In genomic region chr1:206672844-206673758, GRCh38 we compare ENCODE assay signal across 13 cellular contexts. TPM values are rescaled to one million over a fixed set of nuclear protein-coding genes. Genes with fewer than 3 reads are reported as not detected.
DNase-seq lines count a peak whose midpoint lies in the region; ATAC-seq, FAIRE-seq and TF ChIP-seq lines count a peak whose summit lies in the region.
"Had no signal": no experiment of that assay in that cellular context is flagged by ENCODE, and none has a peak within 500 bp of the region (broad histone marks: within the 10 kb centered on the region; RNA-seq: fewer than 3 reads in every experiment).

No MANE protein-coding gene starts in this region.

- H4K20me1 ChIP-seq in Loucy (ENCODE audit: insufficient read depth, low read length, poor library complexity, severe bottlenecking) (no peaks in the 10 kb centered on the region), GM12878 (ENCODE audit: control insufficient read depth, insufficient read depth) (no peaks in the 10 kb centered on the region)

- H3K27ac ChIP-seq in ACC112 (ENCODE audit: low read depth, low read length) (0 out of 2 replicates have a peak overlapping the region, but pooled peaks have one; percentile 6), GM12878 (ENCODE audit: control insufficient read depth, insufficient read depth) (0 out of 2 replicates have a peak overlapping the region, but pooled peaks have one; percentile 7), lung (ENCODE audit: low read depth in 1 of 2, low read length in 1 of 2) (peak overlapping the region; percentile 40 to 70)
- no peak overlapping the region for H3K27ac ChIP-seq in effector memory CD4-positive, alpha-beta T cell (ENCODE audit: insufficient read depth, low read length, poor library complexity, severe bottlenecking)
- H3K27ac ChIP-seq: C4-2B had no signal

- FAIRE-seq in GM12878 (lab: Jason Lieb, UNC): no peak
- FAIRE-seq: colon had no signal

- CTCF ChIA-PET in GM12878 (lab: Yijun Ruan, JAX): interaction anchor here (0.7 to 10.8 kb wide), 22 partner anchors 9 to 323 kb away, joined by 3 to 95 read pairs (median 3); partner anchors contain the start of genes DYRK3 and EIF2D

- POLR2A ChIA-PET in GM12878 (lab: Charles Lee): interaction anchor here (0.5 to 3.2 kb wide), 14 partner anchors 10 to 313 kb away, joined by 3 to 14 read pairs (median 3); partner anchors contain the start of gene EIF2D

- H3K9ac ChIP-seq in Loucy (ENCODE audit: low read depth, low read length, poor library complexity, severe bottlenecking) (no peak overlapping the region), GM12878 (ENCODE audit: control insufficient read depth, insufficient read depth, low read length) (no peak overlapping the region)

- peaks cover 33% of the 10 kb centered on the region for H3K4me1 ChIP-seq in ACC112 (ENCODE audit: control insufficient read depth, insufficient read depth, low read length, unreplicated experiment)
- H3K4me1 ChIP-seq in Loucy (ENCODE audit: insufficient read depth, low read length, poor library complexity, severe bottlenecking): peaks cover 23% of the 10 kb centered on the region
- peaks cover 39% of the 10 kb centered on the region for H3K4me1 ChIP-seq in GM12878 (ENCODE audit: control insufficient read depth, insufficient read depth, low read length)
- peaks cover 8 to 31% of the 10 kb centered on the region in 2 donors for H3K4me1 ChIP-seq in lung (ENCODE audit: control insufficient read depth in 2 of 2, insufficient read depth in 2 of 2, low read length in 2 of 2)
- no peaks in the 10 kb centered on the region for H3K4me1 ChIP-seq in effector memory CD4-positive, alpha-beta T cell (ENCODE audit: control insufficient read depth, insufficient read depth, low read length, poor library complexity, severe bottlenecking)

- no TSS peak for BruUV-seq in GM12878 (replicated peaks; lab: Mats Ljungman, UMichigan)

- in situ Hi-C loops in GM12878 (cut with MboI): no loop called here

- no peaks in the 10 kb centered on the region for H3K36me3 ChIP-seq in ACC112 (ENCODE audit: insufficient read depth, low read length)
- H3K36me3 ChIP-seq in Loucy (ENCODE audit: insufficient read depth, low read length): no peaks in the 10 kb centered on the region
- no peaks in the 10 kb centered on the region for H3K36me3 ChIP-seq in GM12878 (ENCODE audit: control insufficient read depth in 2 of 2, insufficient read depth in 2 of 2, low read length in 1 of 2)
- no peaks in the 10 kb centered on the region for H3K36me3 ChIP-seq in lung (ENCODE audit: control insufficient read depth in 2 of 2, insufficient read depth in 2 of 2, low read length in 2 of 2)
- no peaks in the 10 kb centered on the region for H3K36me3 ChIP-seq in effector memory CD4-positive, alpha-beta T cell (ENCODE audit: control insufficient read depth, insufficient read depth, low read length)

- H3K79me2 ChIP-seq in ACC112 (ENCODE audit: control insufficient read depth, insufficient read depth, low read length, unreplicated experiment) (no peaks in the 10 kb centered on the region), Loucy (ENCODE audit: insufficient read depth, low read length) (no peaks in the 10 kb centered on the region), GM12878 (ENCODE audit: control insufficient read depth, insufficient read depth, low read length) (no peaks in the 10 kb centered on the region)

- no peaks in the 10 kb centered on the region for H3K9me2 ChIP-seq in Loucy (replicated peaks; ENCODE audit: low read depth, low read length)

- H3K4me3 ChIP-seq in ACC112 (ENCODE audit: low read depth, low read length): no peak overlapping the region
- H3K4me3 ChIP-seq in Loucy (ENCODE audit: low read length, poor library complexity, severe bottlenecking): no peak overlapping the region
- H3K4me3 ChIP-seq in GM12878: no peak overlapping the region
- no peak overlapping the region for H3K4me3 ChIP-seq in lung
- H3K4me3 ChIP-seq in effector memory CD4-positive, alpha-beta T cell (ENCODE audit: insufficient read depth, low read depth, low read length, poor library complexity, severe bottlenecking): no peak overlapping the region

- TF ChIP-seq CTCF in Loucy (conservative IDR thresholded peaks at IDR 0.05; ENCODE audit: low read length) (no peak), GM12878 (IDR thresholded peaks at IDR 0.05 in 2 of 3, conservative IDR thresholded peaks at IDR 0.05 in 1 of 3; ENCODE audit: control insufficient read depth in 2 of 3, extremely low read depth in 1 of 3, insufficient read depth in 1 of 3, low read depth in 3 of 3, low read length in 3 of 3) (no peak), lung (IDR thresholded peaks at IDR 0.05; ENCODE audit: control extremely low read depth, extremely low read depth) (no peak)

- H3K4me2 ChIP-seq in Loucy (ENCODE audit: low read depth, low read length, poor library complexity, severe bottlenecking): no peak overlapping the region
- H3K4me2 ChIP-seq in GM12878 (ENCODE audit: control insufficient read depth, insufficient read depth): peak overlapping the region; percentile 49

- no peaks in the 10 kb centered on the region for H3F3A ChIP-seq in Loucy (ENCODE audit: low read depth)

- intact Hi-C loops in GM12878 (cut with micrococcal nuclease; ENCODE audit: unreplicated experiment): no loop called here

- no peak for TF ChIP-seq POLR2A in GM12878 (IDR thresholded peaks at IDR 0.05; ENCODE audit: low read depth, low read length)

- ATAC-seq in GM12878 (peak; percentile 83), lung (ENCODE audit: insufficient read depth, low FRiP score) (no peak), HG03045 (IDR thresholded peaks at IDR 0.05; ENCODE audit: unreplicated experiment) (no peak), GM19035 (IDR thresholded peaks at IDR 0.05; ENCODE audit: unreplicated experiment) (no peak)
- ATAC-seq: stimulated activated naive CD8-positive, alpha-beta T cell treated with anti-CD3 and anti-CD28 coated beads, Interleukin-15, Interleukin-2, amounts not matched to agents 100 U/mL and 50 U/mL, for 24 hours had no signal

- DNase-seq in GM12878 (ENCODE audit: low read depth, low spot score) (no peak), lung (ENCODE audit: low spot score) (no peak), NCI-H2029 (lab: John Stamatoyannopoulos, UW) (no peak)
- no peak for DNase-seq in effector memory CD4-positive, alpha-beta T cell
- DNase-seq: activated CD4-positive, alpha-beta T cell treated with anti-CD3 and anti-CD28 coated beads for 4 hours; NCI-H1092; stimulated activated naive CD8-positive, alpha-beta T cell treated with anti-CD3 and anti-CD28 coated beads, Interleukin-15, Interleukin-2, amounts not matched to agents 100 U/mL and 50 U/mL, for 24 hours had no signal

- peak overlapping the region; percentile 10 for H2AFZ ChIP-seq in ACC112 (ENCODE audit: low read length, unreplicated experiment)
- peak overlapping the region; percentile 53; the same call in 1 of the 2 replicates for H2AFZ ChIP-seq in Loucy (ENCODE audit: low read length)
- H2AFZ ChIP-seq in GM12878 (ENCODE audit: control insufficient read depth, low read depth, low read length): no peak overlapping the region

- H3K27me3 ChIP-seq in ACC112 (ENCODE audit: insufficient read depth, low read length) (no peaks in the 10 kb centered on the region), Loucy (ENCODE audit: insufficient read depth, low read length, poor library complexity, severe bottlenecking) (no peaks in the 10 kb centered on the region), GM12878 (replicated peaks in 1 of 2; ENCODE audit: control insufficient read depth in 2 of 2, insufficient read depth in 2 of 2, low read length in 1 of 2) (no peaks in the 10 kb centered on the region), lung (ENCODE audit: control insufficient read depth, insufficient read depth) (no peaks in the 10 kb centered on the region)
- no peaks in the 10 kb centered on the region for H3K27me3 ChIP-seq in effector memory CD4-positive, alpha-beta T cell (replicated peaks; ENCODE audit: control insufficient read depth, insufficient read depth, low read length, poor library complexity, severe bottlenecking)

- WGBS in GM12878 (ENCODE audit: insufficient coverage, insufficient replicate concordance, low lambda C conversion rate, missing lambda C conversion rate): 26% methylated on average over 6 of the region's 6 CpGs
- WGBS in lung, 2 donors: 28 to 50% methylated on average over 6 of the region's 6 CpGs

- TF ChIP-seq EP300 in GM12878 (IDR thresholded peaks at IDR 0.05; ENCODE audit: borderline replicate concordance in 1 of 2, control insufficient read depth in 1 of 2, low read depth in 2 of 2, low read length in 2 of 2): peak in 1 of 2 experiments; percentile 62; a peak in 2 of 4 replicates

- H3K9me3 ChIP-seq in Loucy (ENCODE audit: insufficient read depth, low read depth, low read length) (no peaks in the 10 kb centered on the region), GM12878 (replicated peaks; ENCODE audit: control insufficient read depth, insufficient read depth, low read length) (no peaks in the 10 kb centered on the region), lung (ENCODE audit: control insufficient read depth in 2 of 2, insufficient read depth in 1 of 2, low read length in 1 of 2) (no peaks in the 10 kb centered on the region)
- H3K9me3 ChIP-seq in effector memory CD4-positive, alpha-beta T cell (ENCODE audit: control insufficient read depth, low read length): no peaks in the 10 kb centered on the region

- RAD21 ChIA-PET in GM12878 (lab: Charles Lee; ENCODE audit: unreplicated experiment): interaction anchor here (0.9 to 4.3 kb wide), 18 partner anchors 9 to 308 kb away, joined by 3 to 33 read pairs (median 4); partner anchors contain the start of genes DYRK3, IL19 and MAPKAPK2

- SMC1A ChIA-PET in GM12878 (lab: Charles Lee; ENCODE audit: uncharacterized antibody, unreplicated experiment): interaction anchor here (0.6 to 6.2 kb wide), 27 partner anchors 8 to 177 kb away, joined by 3 to 69 read pairs (median 4); partner anchors contain the start of genes DYRK3 and IL19

- TF ChIP-seq RAD21 in GM12878 (IDR thresholded peaks at IDR 0.05; ENCODE audit: insufficient read depth, low read depth, low read length): no peak

RNA-seq across cellular contexts. Expression of gene MAPKAPK2, which starts 11.6 kb away (rescaled TPM):
- 38.9 and 42.0 TPM in 2 replicates for total RNA-seq in GM12878 (2013; cell fraction: nucleolus; rRNA removed)
- total RNA-seq in GM12878 (2014; rRNA removed): 59.9 and 62.6 TPM in 2 replicates
- 36.1 and 38.8 TPM in 2 replicates for total RNA-seq in GM12878 (2014; rRNA removed; fragmentation: Illumina TruSeq; extraction: Trizol)
- 92.2 and 93.0 TPM in 2 replicates for total RNA-seq in GM12878 (2021)
- polyA plus RNA-seq in GM12878 (2011; ENCODE audit: low read depth): 44.2 TPM
- 51.0 and 71.7 TPM in 2 replicates for polyA plus RNA-seq in GM12878 (2011; rRNA removed)
- polyA plus RNA-seq in GM12878 (2011; cell fraction: cytosol; rRNA removed): 83.8 and 84.4 TPM in 2 replicates
- polyA plus RNA-seq in GM12878 (2011; cell fraction: nucleus; rRNA removed): 110 and 118 TPM in 2 replicates
- 44.4 and 63.5 TPM in 2 replicates for polyA plus RNA-seq in GM12878 (2012)
- 66.8 and 70.6 TPM in 2 replicates for polyA plus RNA-seq in GM12878 (2014; fragmentation: Illumina TruSeq; extraction: Trizol)
- polyA plus RNA-seq in GM12878 (2014; fragmentation: Nextera tagmentation; extraction: Ambion mirVana): 1 to 10 TPM in 1 of 2 experiments, under 1 TPM in 1; 0.72 to 4.9 TPM
- polyA plus RNA-seq in GM12878 (2014; rRNA removed): 65.5 and 65.7 TPM in 2 replicates
- 1 to 10 TPM; 4.2 to 6.2 TPM for polyA plus RNA-seq in GM12878 (2016; fragmentation: Nextera tagmentation; extraction: Ambion mirVana)
- polyA minus RNA-seq in GM12878 (2011; rRNA and poly(A)+ RNA removed): 67.7 and 81.3 TPM in 2 replicates
- polyA minus RNA-seq in GM12878 (2011; cell fraction: cytosol; rRNA and poly(A)+ RNA removed): 25.1 and 29.4 TPM in 2 replicates
- 23.2 and 39.0 TPM in 2 replicates for polyA minus RNA-seq in GM12878 (2011; cell fraction: nucleus; rRNA and poly(A)+ RNA removed)
- total RNA-seq in lung: 100 to 1,000 TPM in 1 of 2 donors, 10 to 100 TPM in 1; 35.8 to 116 TPM
- polyA plus RNA-seq in lung: 10 to 100 TPM; 55.7 to 94.5 TPM

RNA-seq across cellular contexts. Expression of gene DYRK3, which starts 37.8 kb away (rescaled TPM):
- 26.7 and 27.4 TPM in 2 replicates for total RNA-seq in GM12878 (2013; cell fraction: nucleolus; rRNA removed)
- total RNA-seq in GM12878 (2014; rRNA removed) (10.7 and 11.1 TPM in 2 replicates), GM12878 (2014; rRNA removed; fragmentation: Illumina TruSeq; extraction: Trizol) (10.0 and 10.7 TPM in 2 replicates), GM12878 (2021) (8.9 and 11.2 TPM in 2 replicates), lung (10 to 100 TPM; 12.3 to 13.0 TPM)
- polyA plus RNA-seq in GM12878 (2011; ENCODE audit: low read depth): 2.8 TPM
- polyA plus RNA-seq in GM12878 (2011; rRNA removed) (12.9 and 15.4 TPM in 2 replicates), GM12878 (2014; fragmentation: Illumina TruSeq; extraction: Trizol) (9.8 and 14.9 TPM in 2 replicates), GM12878 (2014; fragmentation: Nextera tagmentation; extraction: Ambion mirVana) (1 to 10 TPM; 1.6 to 2.8 TPM), GM12878 (2014; rRNA removed) (6.0 and 8.6 TPM in 2 replicates), GM12878 (2016; fragmentation: Nextera tagmentation; extraction: Ambion mirVana) (10 to 100 TPM in 1 of 2 experiments, 1 to 10 TPM in 1; 10.0 to 11.7 TPM), lung (1 to 10 TPM; 4.6 to 5.4 TPM)
- polyA plus RNA-seq in GM12878 (2011; cell fraction: cytosol; rRNA removed): 8.8 and 9.4 TPM in 2 replicates
- 7.3 and 7.8 TPM in 2 replicates for polyA plus RNA-seq in GM12878 (2011; cell fraction: nucleus; rRNA removed)
- 3.7 and 6.0 TPM in 2 replicates for polyA plus RNA-seq in GM12878 (2012)
- polyA minus RNA-seq in GM12878 (2011; rRNA and poly(A)+ RNA removed): 15.7 and 16.0 TPM in 2 replicates
- 6.0 and 7.1 TPM in 2 replicates for polyA minus RNA-seq in GM12878 (2011; cell fraction: cytosol; rRNA and poly(A)+ RNA removed)
- 5.1 and 8.2 TPM in 2 replicates for polyA minus RNA-seq in GM12878 (2011; cell fraction: nucleus; rRNA and poly(A)+ RNA removed)
